1 cellular context compared by ENCODE assay signal in the genomic region with DNA sequence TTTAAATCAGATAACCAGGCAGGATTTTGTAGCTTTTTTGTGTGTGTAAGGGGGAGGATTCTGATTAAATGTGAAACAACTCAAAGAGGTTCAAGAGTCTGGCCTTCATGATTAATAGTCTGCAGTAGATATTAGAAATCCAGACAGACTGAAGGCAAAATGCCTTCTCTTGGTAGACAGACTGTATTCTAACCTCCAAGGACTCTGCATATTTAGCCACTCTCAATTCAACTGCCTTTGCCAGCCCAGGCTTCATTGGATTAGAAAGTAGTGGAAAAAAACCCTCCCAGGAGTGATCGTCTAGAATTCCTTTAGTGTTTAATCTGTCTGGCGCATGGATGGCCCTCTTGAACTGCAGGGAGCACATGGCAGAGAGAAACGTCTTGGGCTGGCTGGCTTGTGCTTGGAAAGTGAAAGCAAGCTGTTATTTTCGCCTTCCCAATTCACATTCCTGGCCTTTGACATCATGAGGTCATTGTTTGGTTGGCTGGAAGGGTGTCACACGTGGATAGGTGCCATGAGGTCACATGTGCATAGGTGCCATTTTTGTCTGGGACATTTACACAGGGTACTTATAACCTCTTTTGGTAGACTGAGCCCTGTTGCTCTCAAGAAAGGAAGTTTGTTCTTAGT.
TF ChIP-seq lines count a peak whose summit lies in the region.

No MANE protein-coding gene starts in this region.

TF ChIP-seq in H1, 55 proteins besides CTCF, POLR2A, EP300 and RAD21:
- TF ChIP-seq KDM1A (IDR thresholded peaks at IDR 0.05; ENCODE audit: borderline replicate concordance, low read length) (no peak), GTF2F1 (IDR thresholded peaks at IDR 0.05; ENCODE audit: borderline replicate concordance, low read depth, low read length) (no peak), CREB1 (IDR thresholded peaks at IDR 0.05) (peak; percentile 55; the same call in 1 of the 2 replicates), CBX5 (IDR thresholded peaks at IDR 0.05; ENCODE audit: low read depth, low read length) (no peak), SP2 (IDR thresholded peaks at IDR 0.05; ENCODE audit: low read length) (no peak), NANOG (IDR thresholded peaks at IDR 0.05; ENCODE audit: insufficient read depth, low read depth, low read length, poor library complexity, severe bottlenecking) (no peak), BACH1 (IDR thresholded peaks at IDR 0.05; ENCODE audit: low read length) (no peak), PHF8 (conservative IDR thresholded peaks at IDR 0.05; ENCODE audit: low read depth, low read length) (no peak), CEBPB (IDR thresholded peaks at IDR 0.05; ENCODE audit: low read depth, low read length) (no peak), BCL11A (IDR thresholded peaks at IDR 0.05; ENCODE audit: low read depth in 2 of 2, low read length in 2 of 2) (no peak), SAP30 (IDR thresholded peaks at IDR 0.05; ENCODE audit: insufficient read depth, insufficient replicate concordance, low read length) (no peak), BRCA1 (IDR thresholded peaks at IDR 0.05; ENCODE audit: low read depth, low read length) (no peak), TAF7 (optimal IDR thresholded peaks at IDR 0.05; ENCODE audit: borderline replicate concordance, low read depth, low read length) (no peak)
- TF ChIP-seq, protein P1, sequence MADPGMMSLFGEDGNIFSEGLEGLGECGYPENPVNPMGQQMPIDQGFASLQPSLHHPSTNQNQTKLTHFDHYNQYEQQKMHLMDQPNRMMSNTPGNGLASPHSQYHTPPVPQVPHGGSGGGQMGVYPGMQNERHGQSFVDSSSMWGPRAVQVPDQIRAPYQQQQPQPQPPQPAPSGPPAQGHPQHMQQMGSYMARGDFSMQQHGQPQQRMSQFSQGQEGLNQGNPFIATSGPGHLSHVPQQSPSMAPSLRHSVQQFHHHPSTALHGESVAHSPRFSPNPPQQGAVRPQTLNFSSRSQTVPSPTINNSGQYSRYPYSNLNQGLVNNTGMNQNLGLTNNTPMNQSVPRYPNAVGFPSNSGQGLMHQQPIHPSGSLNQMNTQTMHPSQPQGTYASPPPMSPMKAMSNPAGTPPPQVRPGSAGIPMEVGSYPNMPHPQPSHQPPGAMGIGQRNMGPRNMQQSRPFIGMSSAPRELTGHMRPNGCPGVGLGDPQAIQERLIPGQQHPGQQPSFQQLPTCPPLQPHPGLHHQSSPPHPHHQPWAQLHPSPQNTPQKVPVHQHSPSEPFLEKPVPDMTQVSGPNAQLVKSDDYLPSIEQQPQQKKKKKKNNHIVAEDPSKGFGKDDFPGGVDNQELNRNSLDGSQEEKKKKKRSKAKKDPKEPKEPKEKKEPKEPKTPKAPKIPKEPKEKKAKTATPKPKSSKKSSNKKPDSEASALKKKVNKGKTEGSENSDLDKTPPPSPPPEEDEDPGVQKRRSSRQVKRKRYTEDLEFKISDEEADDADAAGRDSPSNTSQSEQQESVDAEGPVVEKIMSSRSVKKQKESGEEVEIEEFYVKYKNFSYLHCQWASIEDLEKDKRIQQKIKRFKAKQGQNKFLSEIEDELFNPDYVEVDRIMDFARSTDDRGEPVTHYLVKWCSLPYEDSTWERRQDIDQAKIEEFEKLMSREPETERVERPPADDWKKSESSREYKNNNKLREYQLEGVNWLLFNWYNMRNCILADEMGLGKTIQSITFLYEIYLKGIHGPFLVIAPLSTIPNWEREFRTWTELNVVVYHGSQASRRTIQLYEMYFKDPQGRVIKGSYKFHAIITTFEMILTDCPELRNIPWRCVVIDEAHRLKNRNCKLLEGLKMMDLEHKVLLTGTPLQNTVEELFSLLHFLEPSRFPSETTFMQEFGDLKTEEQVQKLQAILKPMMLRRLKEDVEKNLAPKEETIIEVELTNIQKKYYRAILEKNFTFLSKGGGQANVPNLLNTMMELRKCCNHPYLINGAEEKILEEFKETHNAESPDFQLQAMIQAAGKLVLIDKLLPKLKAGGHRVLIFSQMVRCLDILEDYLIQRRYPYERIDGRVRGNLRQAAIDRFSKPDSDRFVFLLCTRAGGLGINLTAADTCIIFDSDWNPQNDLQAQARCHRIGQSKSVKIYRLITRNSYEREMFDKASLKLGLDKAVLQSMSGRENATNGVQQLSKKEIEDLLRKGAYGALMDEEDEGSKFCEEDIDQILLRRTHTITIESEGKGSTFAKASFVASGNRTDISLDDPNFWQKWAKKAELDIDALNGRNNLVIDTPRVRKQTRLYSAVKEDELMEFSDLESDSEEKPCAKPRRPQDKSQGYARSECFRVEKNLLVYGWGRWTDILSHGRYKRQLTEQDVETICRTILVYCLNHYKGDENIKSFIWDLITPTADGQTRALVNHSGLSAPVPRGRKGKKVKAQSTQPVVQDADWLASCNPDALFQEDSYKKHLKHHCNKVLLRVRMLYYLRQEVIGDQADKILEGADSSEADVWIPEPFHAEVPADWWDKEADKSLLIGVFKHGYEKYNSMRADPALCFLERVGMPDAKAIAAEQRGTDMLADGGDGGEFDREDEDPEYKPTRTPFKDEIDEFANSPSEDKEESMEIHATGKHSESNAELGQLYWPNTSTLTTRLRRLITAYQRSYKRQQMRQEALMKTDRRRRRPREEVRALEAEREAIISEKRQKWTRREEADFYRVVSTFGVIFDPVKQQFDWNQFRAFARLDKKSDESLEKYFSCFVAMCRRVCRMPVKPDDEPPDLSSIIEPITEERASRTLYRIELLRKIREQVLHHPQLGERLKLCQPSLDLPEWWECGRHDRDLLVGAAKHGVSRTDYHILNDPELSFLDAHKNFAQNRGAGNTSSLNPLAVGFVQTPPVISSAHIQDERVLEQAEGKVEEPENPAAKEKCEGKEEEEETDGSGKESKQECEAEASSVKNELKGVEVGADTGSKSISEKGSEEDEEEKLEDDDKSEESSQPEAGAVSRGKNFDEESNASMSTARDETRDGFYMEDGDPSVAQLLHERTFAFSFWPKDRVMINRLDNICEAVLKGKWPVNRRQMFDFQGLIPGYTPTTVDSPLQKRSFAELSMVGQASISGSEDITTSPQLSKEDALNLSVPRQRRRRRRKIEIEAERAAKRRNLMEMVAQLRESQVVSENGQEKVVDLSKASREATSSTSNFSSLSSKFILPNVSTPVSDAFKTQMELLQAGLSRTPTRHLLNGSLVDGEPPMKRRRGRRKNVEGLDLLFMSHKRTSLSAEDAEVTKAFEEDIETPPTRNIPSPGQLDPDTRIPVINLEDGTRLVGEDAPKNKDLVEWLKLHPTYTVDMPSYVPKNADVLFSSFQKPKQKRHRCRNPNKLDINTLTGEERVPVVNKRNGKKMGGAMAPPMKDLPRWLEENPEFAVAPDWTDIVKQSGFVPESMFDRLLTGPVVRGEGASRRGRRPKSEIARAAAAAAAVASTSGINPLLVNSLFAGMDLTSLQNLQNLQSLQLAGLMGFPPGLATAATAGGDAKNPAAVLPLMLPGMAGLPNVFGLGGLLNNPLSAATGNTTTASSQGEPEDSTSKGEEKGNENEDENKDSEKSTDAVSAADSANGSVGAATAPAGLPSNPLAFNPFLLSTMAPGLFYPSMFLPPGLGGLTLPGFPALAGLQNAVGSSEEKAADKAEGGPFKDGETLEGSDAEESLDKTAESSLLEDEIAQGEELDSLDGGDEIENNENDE (IDR thresholded peaks at IDR 0.05; ENCODE audit: insufficient replicate concordance, low read length) = no peak
- TF ChIP-seq, protein P2, sequence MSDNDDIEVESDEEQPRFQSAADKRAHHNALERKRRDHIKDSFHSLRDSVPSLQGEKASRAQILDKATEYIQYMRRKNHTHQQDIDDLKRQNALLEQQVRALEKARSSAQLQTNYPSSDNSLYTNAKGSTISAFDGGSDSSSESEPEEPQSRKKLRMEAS (IDR thresholded peaks at IDR 0.05) = peak; percentile 67; the same call in 1 of the 2 replicates
- TF ChIP-seq, protein P3, sequence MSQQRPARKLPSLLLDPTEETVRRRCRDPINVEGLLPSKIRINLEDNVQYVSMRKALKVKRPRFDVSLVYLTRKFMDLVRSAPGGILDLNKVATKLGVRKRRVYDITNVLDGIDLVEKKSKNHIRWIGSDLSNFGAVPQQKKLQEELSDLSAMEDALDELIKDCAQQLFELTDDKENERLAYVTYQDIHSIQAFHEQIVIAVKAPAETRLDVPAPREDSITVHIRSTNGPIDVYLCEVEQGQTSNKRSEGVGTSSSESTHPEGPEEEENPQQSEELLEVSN (IDR thresholded peaks at IDR 0.05) = peak; percentile 18; the same call in 1 of the 2 replicates
- TF ChIP-seq, protein P4, sequence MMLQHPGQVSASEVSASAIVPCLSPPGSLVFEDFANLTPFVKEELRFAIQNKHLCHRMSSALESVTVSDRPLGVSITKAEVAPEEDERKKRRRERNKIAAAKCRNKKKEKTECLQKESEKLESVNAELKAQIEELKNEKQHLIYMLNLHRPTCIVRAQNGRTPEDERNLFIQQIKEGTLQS (IDR thresholded peaks at IDR 0.05; ENCODE audit: insufficient read depth, low read depth, low read length) = no peak
- TF ChIP-seq, protein P5, sequence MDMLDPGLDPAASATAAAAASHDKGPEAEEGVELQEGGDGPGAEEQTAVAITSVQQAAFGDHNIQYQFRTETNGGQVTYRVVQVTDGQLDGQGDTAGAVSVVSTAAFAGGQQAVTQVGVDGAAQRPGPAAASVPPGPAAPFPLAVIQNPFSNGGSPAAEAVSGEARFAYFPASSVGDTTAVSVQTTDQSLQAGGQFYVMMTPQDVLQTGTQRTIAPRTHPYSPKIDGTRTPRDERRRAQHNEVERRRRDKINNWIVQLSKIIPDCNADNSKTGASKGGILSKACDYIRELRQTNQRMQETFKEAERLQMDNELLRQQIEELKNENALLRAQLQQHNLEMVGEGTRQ (IDR thresholded peaks at IDR 0.05; ENCODE audit: low read length) = no peak
